22 cellular contexts compared by ENCODE assay signal in the genomic region with DNA sequence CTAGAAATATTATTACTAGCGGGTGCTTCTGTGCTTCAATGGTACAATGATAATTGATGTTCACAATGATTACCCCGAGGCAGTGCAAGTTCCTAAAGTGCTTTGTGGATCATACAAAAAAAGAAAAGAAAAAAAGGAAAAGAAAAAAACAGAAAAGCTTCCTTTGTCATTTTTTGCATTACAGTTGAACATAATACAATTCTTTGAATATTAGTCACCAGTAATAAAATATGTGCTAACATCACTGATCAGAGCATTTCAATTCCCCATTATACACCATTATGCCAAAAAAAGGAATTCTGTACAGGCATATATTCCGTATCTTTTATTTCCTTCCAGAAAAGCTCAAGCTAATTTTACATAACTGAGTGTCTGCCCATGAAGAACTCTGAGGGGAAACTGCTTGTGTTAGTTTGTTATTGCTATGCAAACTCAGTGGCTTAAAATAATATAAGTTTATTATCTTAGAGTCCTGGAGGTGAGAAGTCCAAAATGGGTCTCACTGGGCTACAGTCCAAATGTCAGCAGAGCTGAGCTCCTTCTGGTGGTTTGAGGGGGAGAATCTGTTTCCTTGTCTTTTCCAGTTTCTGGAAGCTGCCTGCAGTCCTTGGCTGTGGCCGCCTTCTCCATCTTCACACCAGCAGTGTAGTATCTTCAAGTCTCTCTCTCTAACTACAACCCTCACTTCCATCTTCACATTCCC.
A peak's percentile ranks its signal among the peaks of the same experiment; 100 is the strongest.
DNase-seq lines count a peak whose midpoint lies in the region; ATAC-seq and TF ChIP-seq lines count a peak whose summit lies in the region.
"Had no signal": no experiment of that assay in that cellular context is flagged by ENCODE, and none has a peak within 500 bp of the region (broad histone marks: within the 10 kb centered on the region; RNA-seq: fewer than 3 reads in every experiment).

No MANE protein-coding gene starts in this region.

- TF ChIP-seq POLR2A in breast epithelium (IDR thresholded peaks at IDR 0.05) = no peak

- peak overlapping the region; percentile 87 for H3K27ac Mint-ChIP-seq in MCF 10A (ENCODE audit: low read depth, unreplicated experiment)
- H3K27ac Mint-ChIP-seq: CD8-positive, alpha-beta memory T cell; natural killer cell; type B pancreatic cell had no signal

- H3K4me1 ChIP-seq in breast epithelium (no peaks in the 10 kb centered on the region), adipocyte (ENCODE audit: control insufficient read depth, insufficient read depth, low read length) (peaks cover 47% of the 10 kb centered on the region)
- H3K4me1 ChIP-seq: gastrocnemius medialis, prostate gland had no signal

- H3K9ac ChIP-seq in adipocyte (ENCODE audit: low read length) = peak overlapping the region; percentile 5

- H3K27me3 Mint-ChIP-seq in MCF 10A (ENCODE audit: insufficient read depth, unreplicated experiment) = no peaks in the 10 kb centered on the region
- H3K27me3 Mint-ChIP-seq: CD8-positive, alpha-beta memory T cell had no signal

- TF ChIP-seq CTCF in MCF 10A (IDR thresholded peaks at IDR 0.05; ENCODE audit: unreplicated experiment) (no peak), breast epithelium (IDR thresholded peaks at IDR 0.05) (no peak), fibroblast of the aortic adventitia (IDR thresholded peaks at IDR 0.05; ENCODE audit: insufficient read depth, low read length) (no peak)

- no peaks in the 10 kb centered on the region for H3K9me3 Mint-ChIP-seq in MCF 10A (ENCODE audit: unreplicated experiment)

- no peak overlapping the region for H3K4me3 Mint-ChIP-seq in MCF 10A (ENCODE audit: unreplicated experiment)
- H3K4me3 Mint-ChIP-seq: CD8-positive, alpha-beta memory T cell; natural killer cell; type B pancreatic cell had no signal

- H3K36me3 Mint-ChIP-seq in MCF 10A (ENCODE audit: insufficient read depth, unreplicated experiment) = no peaks in the 10 kb centered on the region
- H3K36me3 Mint-ChIP-seq: CD8-positive, alpha-beta memory T cell; natural killer cell had no signal

- H3K4me3 ChIP-seq in breast epithelium (no peak overlapping the region), adipocyte (ENCODE audit: low read length) (peak overlapping the region; percentile 28), fibroblast of the aortic adventitia (ENCODE audit: low read depth, low read length) (no peak overlapping the region)
- H3K4me3 ChIP-seq: gastrocnemius medialis, lower lobe of right lung, prostate gland had no signal

- H3K36me3 ChIP-seq in breast epithelium = no peaks in the 10 kb centered on the region
- no peaks in the 10 kb centered on the region for H3K36me3 ChIP-seq in adipocyte (ENCODE audit: control insufficient read depth, insufficient read depth, low read length, severe bottlenecking)
- H3K36me3 ChIP-seq: gastrocnemius medialis, lower lobe of right lung, prostate gland had no signal

- POLR2A ChIA-PET in MCF 10A (lab: Yijun Ruan, JAX) = interaction anchor here (0.5 to 0.9 kb wide), 2 partner anchors 38 to 1678 kb away, joined by 3 to 5 read pairs; no protein-coding TSS in a partner anchor

- peaks cover 40% of the 10 kb centered on the region for H3K4me1 Mint-ChIP-seq in MCF 10A (ENCODE audit: insufficient read depth, unreplicated experiment)
- H3K4me1 Mint-ChIP-seq: CD8-positive, alpha-beta memory T cell; natural killer cell had no signal

- no peak overlapping the region for H3K27ac ChIP-seq in breast epithelium
- H3K27ac ChIP-seq: gastrocnemius medialis, lower lobe of right lung, prostate gland had no signal

- H3K9me3 ChIP-seq in breast epithelium (no peaks in the 10 kb centered on the region), adipocyte (ENCODE audit: control insufficient read depth, low read length) (no peaks in the 10 kb centered on the region)
- H3K9me3 ChIP-seq: gastrocnemius medialis, lower lobe of right lung, prostate gland had no signal

- no peak for ATAC-seq in GM21529 (IDR thresholded peaks at IDR 0.05; ENCODE audit: unreplicated experiment)
- no peak for ATAC-seq in GM21786 (IDR thresholded peaks at IDR 0.05; ENCODE audit: unreplicated experiment)
- ATAC-seq: gastrocnemius medialis, natural killer cell had no signal

- intact Hi-C loops in MCF 10A (cut with micrococcal nuclease) = no loop called here
- intact Hi-C loops in breast epithelium (cut with DNase I; ENCODE audit: low total_unique reads) = no loop called here

- BruUV-seq in MCF 10A (replicated peaks; lab: Mats Ljungman, UMichigan) = no TSS peak

- H3K27me3 ChIP-seq in breast epithelium (no peaks in the 10 kb centered on the region), adipocyte (replicated peaks; ENCODE audit: control insufficient read depth, insufficient read depth, low read length) (no peaks in the 10 kb centered on the region)
- H3K27me3 ChIP-seq: gastrocnemius medialis had no signal

- DNase-seq in MCF 10A (ENCODE audit: unreplicated experiment) (no peak), breast epithelium (ENCODE audit: low spot score in 2 of 2) (no peak), adipocyte (ENCODE audit: low read depth) (peak; percentile 34), fibroblast of the aortic adventitia (ENCODE audit: low read depth) (peak; percentile 75), NCI-H2227 (lab: John Stamatoyannopoulos, UW; ENCODE audit: unreplicated experiment) (no peak), activated gamma-delta T cell (lab: John Stamatoyannopoulos, UW) (no peak)
- DNase-seq: 8988T; activated CD4-positive, alpha-beta T cell treated with anti-CD3 and anti-CD28 coated beads, Interleukin-2, amount 50 U/mL, for 1 hour; activated naive CD4-positive, alpha-beta T cell treated with anti-CD3 and anti-CD28 coated beads, Interleukin-2, amount 50 U/mL, for 16 hours; CD8-positive, alpha-beta memory T cell; effector memory CD4-positive, alpha-beta T cell; gastrocnemius medialis; H7; lower lobe of right lung; natural killer cell; NCI-H524 treated with DMSO at 0.1 percent for 48 hours; stimulated activated CD4-positive, alpha-beta T cell treated with anti-CD3 and anti-CD28 coated beads, Interleukin-12 subunit alpha, Interleukin-12 subunit beta, amount 100 ng/mL, for 4 hours; stimulated activated naive CD4-positive, alpha-beta T cell treated with Interleukin-2 at 50 U/mL for 16 hours had no signal

- CTCF ChIA-PET in MCF 10A (lab: Yijun Ruan, JAX) = interaction anchor here (0.5 kb wide), 1 partner anchor 45 kb away, joined by 3 read pairs; no protein-coding TSS in a partner anchor

Comparison
In these comparisons a context has a peak if more than half of its experiments do, and no peak if none do; other contexts are left out.
1. DNase-seq: peak in adipocyte (single experiment) and fibroblast of the aortic adventitia (single experiment); none in MCF 10A (single experiment), breast epithelium (0 of 2), NCI-H2227 (single experiment) and activated gamma-delta T cell (single experiment).